Comparison of ENCODE assay signal across 17 cellular contexts in genomic region chr3:195438371-195438770, GRCh38.
"Had no signal": no experiment of that assay in that cellular context is flagged by ENCODE, and none has a peak within 500 bp of the region (broad histone marks: within the 10 kb centered on the region; RNA-seq: fewer than 3 reads in every experiment).

No MANE protein-coding gene starts in this region.

- H3K36me3 Mint-ChIP-seq: activated CD4-positive, alpha-beta memory T cell treated with anti-CD3 and anti-CD28 coated beads for 36 hours; memory B cell had no signal

- H3K9me3 Mint-ChIP-seq: activated CD4-positive, alpha-beta memory T cell treated with anti-CD3 and anti-CD28 coated beads for 36 hours; activated T-cell treated with anti-CD3 and anti-CD28 coated beads, Interleukin-2, amount 50 U/mL, for 4 hours; memory B cell had no signal

- H3K27ac ChIP-seq: brain microvascular endothelial cell, left lung, prostate gland, transverse colon had no signal

- DNase-seq: activated CD4-positive, alpha-beta memory T cell treated with anti-CD3 and anti-CD28 coated beads for 36 hours; activated CD4-positive, CD25-positive, alpha-beta regulatory T cell treated with anti-CD3 and anti-CD28 coated beads, Interleukin-2, amount 50 U/mL, for 72 hours; activated gamma-delta T cell; activated T-cell treated with anti-CD3 and anti-CD28 coated beads, Interleukin-2, amount 50 U/mL, for 4 hours; brain microvascular endothelial cell; esophagus squamous epithelium; foreskin fibroblast; head of caudate nucleus; left lung; nephron progenitor cell; stimulated activated naive CD4-positive, alpha-beta T cell; substantia nigra; transverse colon had no signal

- ATAC-seq: activated T-cell treated with anti-CD3 and anti-CD28 coated beads, Interleukin-2, amount 50 U/mL, for 4 hours; left lung; sciatic nerve had no signal

- H3K4me3 Mint-ChIP-seq: activated CD4-positive, alpha-beta memory T cell treated with anti-CD3 and anti-CD28 coated beads for 36 hours; activated naive CD8-positive, alpha-beta T cell; activated T-cell treated with anti-CD3 and anti-CD28 coated beads, Interleukin-2, amount 50 U/mL, for 4 hours; memory B cell; nephron progenitor cell had no signal

- H3K27me3 ChIP-seq: brain microvascular endothelial cell, esophagus squamous epithelium, left lung, transverse colon had no signal

- H3K27me3 Mint-ChIP-seq: activated CD4-positive, alpha-beta memory T cell treated with anti-CD3 and anti-CD28 coated beads for 36 hours; activated naive CD8-positive, alpha-beta T cell; memory B cell had no signal

- H3K4me3 ChIP-seq: esophagus squamous epithelium, left lung, prostate gland, transverse colon had no signal

- H3K36me3 ChIP-seq: brain microvascular endothelial cell, esophagus squamous epithelium, left lung, prostate gland, transverse colon had no signal

- H3K9me3 ChIP-seq: esophagus squamous epithelium, left lung, prostate gland, transverse colon had no signal

- H3K27ac Mint-ChIP-seq: activated CD4-positive, alpha-beta memory T cell treated with anti-CD3 and anti-CD28 coated beads for 36 hours; activated naive CD8-positive, alpha-beta T cell; memory B cell; nephron progenitor cell had no signal
